8 cellular contexts compared by ENCODE assay signal in genomic region chr2:171161425-171162289, GRCh38. TPM values are rescaled to one million over a fixed set of nuclear protein-coding genes. Genes with fewer than 3 reads are reported as not detected.
A peak's percentile ranks its signal among the peaks of the same experiment; 100 is the strongest.
DNase-seq lines count a peak whose midpoint lies in the region; ATAC-seq and TF ChIP-seq lines count a peak whose summit lies in the region.

No MANE protein-coding gene starts in this region.

- H3K27me3 ChIP-seq in BLaER1 (no peaks in the 10 kb centered on the region), Loucy (ENCODE audit: insufficient read depth, low read length, poor library complexity, severe bottlenecking) (no peaks in the 10 kb centered on the region)

- ATAC-seq in naive B cell (ENCODE audit: low read depth in 2 of 2): no peak

- H4K20me1 ChIP-seq in BLaER1: peaks cover 29% of the 10 kb centered on the region
- H4K20me1 ChIP-seq in Loucy (ENCODE audit: insufficient read depth, low read length, poor library complexity, severe bottlenecking): peaks cover 31% of the 10 kb centered on the region

- DNase-seq in naive B cell: no peak
- no peak for DNase-seq in NCI-H446 treated with DMSO at 0.1 percent for 48 hours (lab: John Stamatoyannopoulos, UW)
- no peak for DNase-seq in NCI-H2081 (lab: John Stamatoyannopoulos, UW)
- DNase-seq in hippocampal formation (lab: John Stamatoyannopoulos, UW): no peak
- DNase-seq in amygdala (lab: John Stamatoyannopoulos, UW): no peak

- H3K9me2 ChIP-seq in Loucy (replicated peaks; ENCODE audit: low read depth, low read length): no peaks in the 10 kb centered on the region

- H3K36me3 ChIP-seq in BLaER1 (no peaks in the 10 kb centered on the region), Loucy (ENCODE audit: insufficient read depth, low read length) (no peaks in the 10 kb centered on the region)

- H3K4me1 ChIP-seq in BLaER1 (peaks cover 42% of the 10 kb centered on the region), Loucy (ENCODE audit: insufficient read depth, low read length, poor library complexity, severe bottlenecking) (peaks cover 50% of the 10 kb centered on the region)

- H3F3A ChIP-seq in Loucy (ENCODE audit: low read depth): peaks cover 18% of the 10 kb centered on the region; the same call in 1 of the 2 replicates

- H3K4me1 Mint-ChIP-seq in naive B cell: peaks cover 33 to 49% (median 48%) of the 10 kb centered on the region in 3 donors

- no peak for TF ChIP-seq CTCF in Loucy (conservative IDR thresholded peaks at IDR 0.05; ENCODE audit: low read length)

- peak overlapping the region; percentile 86 for H3K4me2 ChIP-seq in BLaER1
- H3K4me2 ChIP-seq in Loucy (ENCODE audit: low read depth, low read length, poor library complexity, severe bottlenecking): peak overlapping the region; percentile 97

- peaks cover 45% of the 10 kb centered on the region for H3K79me2 ChIP-seq in Loucy (ENCODE audit: insufficient read depth, low read length)

- no peaks in the 10 kb centered on the region for H3K27me3 Mint-ChIP-seq in naive B cell

- H3K9ac ChIP-seq in BLaER1 (peak overlapping the region; percentile 93), Loucy (ENCODE audit: low read depth, low read length, poor library complexity, severe bottlenecking) (peak overlapping the region; percentile 94)

- H3K9me3 Mint-ChIP-seq in naive B cell: no peaks in the 10 kb centered on the region

- H3K9me3 ChIP-seq in BLaER1 (no peaks in the 10 kb centered on the region), Loucy (ENCODE audit: insufficient read depth, low read depth, low read length) (no peaks in the 10 kb centered on the region)

- H3K4me3 Mint-ChIP-seq in naive B cell: peak overlapping the region; percentile 90 to 99 (median 96)

- peak overlapping the region; percentile 89 for H2AFZ ChIP-seq in Loucy (ENCODE audit: low read length)

- peak overlapping the region; percentile 85 for H3K4me3 ChIP-seq in BLaER1
- peak overlapping the region; percentile 88 for H3K4me3 ChIP-seq in Loucy (ENCODE audit: low read length, poor library complexity, severe bottlenecking)

- H3K27ac ChIP-seq in BLaER1: peak overlapping the region; percentile 95
- H3K27ac ChIP-seq in cingulate gyrus (ENCODE audit: low read depth, low read length): peak overlapping the region; percentile 72

- peaks cover 0 to 5% of the 10 kb centered on the region in 2 donors for H3K36me3 Mint-ChIP-seq in naive B cell

- peak overlapping the region; percentile 84 to 99 (median 97) for H3K27ac Mint-ChIP-seq in naive B cell

RNA-seq across cellular contexts. Expression of gene TLK1, which starts 1.0 kb away (rescaled TPM):
- polyA plus RNA-seq in naive B cell (ENCODE audit: low read depth in 6 of 6): 10 to 100 TPM; 21.1 to 86.1 (median 62.8) TPM
